ENCODE assay signal across 10 cellular contexts in the genomic region with DNA sequence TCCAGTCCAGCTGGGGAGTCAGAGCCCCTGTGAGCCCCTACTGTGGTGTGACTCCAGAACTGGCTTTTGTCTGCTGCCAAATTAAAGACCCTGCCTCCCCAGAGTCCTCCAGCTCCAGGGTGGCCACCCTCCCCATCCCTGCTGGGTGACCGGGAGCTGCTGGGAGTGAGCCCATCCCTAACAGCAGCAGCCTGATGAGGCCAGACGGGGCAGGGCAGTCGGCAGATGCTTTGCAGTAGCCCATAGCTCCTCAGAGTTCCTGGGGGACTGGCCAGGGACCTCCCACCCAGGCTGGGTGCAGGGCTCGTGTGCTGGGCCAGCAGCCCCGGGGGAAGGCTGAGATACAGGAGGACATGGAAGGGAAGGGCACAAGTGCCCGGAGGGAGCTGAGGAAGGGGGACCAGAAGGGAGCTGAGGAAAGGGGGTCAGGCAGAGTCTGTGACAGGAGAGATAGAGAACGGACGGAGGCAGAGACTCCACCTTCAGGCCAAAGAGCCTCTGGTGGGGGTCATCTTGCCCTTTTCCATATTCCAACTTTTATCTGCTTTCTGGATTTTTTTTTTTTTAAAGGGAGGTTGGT. TPM values are rescaled to one million over a fixed set of nuclear protein-coding genes. Genes with fewer than 3 reads are reported as not detected.
DNase-seq lines count a peak whose midpoint lies in the region; ATAC-seq and TF ChIP-seq lines count a peak whose summit lies in the region.
"Had no signal": no experiment of that assay in that cellular context is flagged by ENCODE, and none has a peak within 500 bp of the region (broad histone marks: within the 10 kb centered on the region; RNA-seq: fewer than 3 reads in every experiment).

No MANE protein-coding gene starts in this region.

- TF ChIP-seq POLR2A in body of pancreas (IDR thresholded peaks at IDR 0.05): no peak

- H3K27me3 ChIP-seq in body of pancreas: no peaks in the 10 kb centered on the region
- no peaks in the 10 kb centered on the region for H3K27me3 ChIP-seq in lung (ENCODE audit: control insufficient read depth, insufficient read depth)
- H3K27me3 ChIP-seq: brain microvascular endothelial cell had no signal

- H3K27ac Mint-ChIP-seq in activated CD4-positive, alpha-beta T cell treated with anti-CD3 and anti-CD28 coated beads, Interleukin-2, amount 10 ng/mL, durations not matched to agents 7 days and 5 days: no peak overlapping the region
- no peak overlapping the region for H3K27ac Mint-ChIP-seq in activated CD4-positive, alpha-beta memory T cell treated with anti-CD3 and anti-CD28 coated beads, Interleukin-2, amount 10 ng/mL, durations not matched to agents 7 days and 5 days

- no peak for DNase-seq in activated CD4-positive, alpha-beta T cell treated with anti-CD3 and anti-CD28 coated beads, Interleukin-2, amount 10 ng/mL, durations not matched to agents 7 days and 5 days
- DNase-seq in activated CD4-positive, alpha-beta T cell treated with anti-CD3 and anti-CD28 coated beads for 1 hour: no peak
- DNase-seq in body of pancreas (peak in 1 of 4 donors; percentile 39), lung (ENCODE audit: low spot score) (no peak), omental fat pad (ENCODE audit: low spot score) (no peak), foreskin fibroblast (no peak)
- DNase-seq in activated CD4-positive, alpha-beta memory T cell treated with anti-CD3 and anti-CD28 coated beads, Interleukin-2, amount 10 ng/mL, durations not matched to agents 7 days and 5 days: no peak
- DNase-seq: brain microvascular endothelial cell had no signal

- intact Hi-C loops in body of pancreas (cut with DNase I): no loop called here

- H3K36me3 Mint-ChIP-seq in activated CD4-positive, alpha-beta T cell treated with anti-CD3 and anti-CD28 coated beads, Interleukin-2, amount 10 ng/mL, durations not matched to agents 7 days and 5 days (ENCODE audit: low read depth): no peaks in the 10 kb centered on the region
- H3K36me3 Mint-ChIP-seq in activated CD4-positive, alpha-beta memory T cell treated with anti-CD3 and anti-CD28 coated beads, Interleukin-2, amount 10 ng/mL, durations not matched to agents 7 days and 5 days (ENCODE audit: low read depth): no peaks in the 10 kb centered on the region

- peak overlapping the region; percentile 11 for H3K4me3 Mint-ChIP-seq in activated CD4-positive, alpha-beta T cell treated with anti-CD3 and anti-CD28 coated beads, Interleukin-2, amount 10 ng/mL, durations not matched to agents 7 days and 5 days
- no peak overlapping the region for H3K4me3 Mint-ChIP-seq in activated CD4-positive, alpha-beta memory T cell treated with anti-CD3 and anti-CD28 coated beads, Interleukin-2, amount 10 ng/mL, durations not matched to agents 7 days and 5 days

- CTCF ChIA-PET in activated CD4-positive, alpha-beta T cell treated with anti-CD3 and anti-CD28 coated beads, Interleukin-2, amount 10 ng/mL, durations not matched to agents 7 days and 5 days (lab: Charles Lee): interaction anchor here (0.6 to 0.9 kb wide), 2 partner anchors 23 to 128 kb away, joined by 3 read pairs; no protein-coding TSS in a partner anchor
- CTCF ChIA-PET in activated CD4-positive, alpha-beta memory T cell treated with anti-CD3 and anti-CD28 coated beads, Interleukin-2, amount 10 ng/mL, durations not matched to agents 7 days and 5 days (lab: Charles Lee): interaction anchor here (1.3 kb wide), 1 partner anchor 249 kb away, joined by 3 read pairs; no protein-coding TSS in a partner anchor

- H3K4me1 ChIP-seq in body of pancreas (peaks cover 44% of the 10 kb centered on the region), lung (ENCODE audit: control insufficient read depth in 2 of 2, insufficient read depth in 2 of 2, low read length in 2 of 2) (peaks cover 0 to 12% of the 10 kb centered on the region in 2 donors)

- H3K27ac ChIP-seq in body of pancreas (peak overlapping the region; percentile 71 to 95 (median 84)), lung (ENCODE audit: low read depth in 1 of 2, low read length in 1 of 2) (peak overlapping the region; percentile 75 to 85), temporal lobe (ENCODE audit: low read depth, low read length) (peak overlapping the region; percentile 83)
- H3K27ac ChIP-seq: brain microvascular endothelial cell, KMS-11 had no signal

- TF ChIP-seq CTCF in body of pancreas (IDR thresholded peaks at IDR 0.05): no peak
- TF ChIP-seq CTCF in lung (IDR thresholded peaks at IDR 0.05; ENCODE audit: control extremely low read depth, extremely low read depth): no peak
- no peak for TF ChIP-seq CTCF in omental fat pad (IDR thresholded peaks at IDR 0.05)
- TF ChIP-seq CTCF in foreskin fibroblast (IDR thresholded peaks at IDR 0.05; ENCODE audit: low read depth, low read length): no peak

- H3K27me3 Mint-ChIP-seq in activated CD4-positive, alpha-beta T cell treated with anti-CD3 and anti-CD28 coated beads, Interleukin-2, amount 10 ng/mL, durations not matched to agents 7 days and 5 days: peaks cover 40% of the 10 kb centered on the region
- H3K27me3 Mint-ChIP-seq in activated CD4-positive, alpha-beta memory T cell treated with anti-CD3 and anti-CD28 coated beads, Interleukin-2, amount 10 ng/mL, durations not matched to agents 7 days and 5 days: peaks cover 45% of the 10 kb centered on the region

- H3K36me3 ChIP-seq in body of pancreas (replicated peaks in 1 of 2; ENCODE audit: insufficient read depth in 1 of 2, low read depth in 2 of 2): no peaks in the 10 kb centered on the region
- H3K36me3 ChIP-seq in lung (ENCODE audit: control insufficient read depth in 2 of 2, insufficient read depth in 2 of 2, low read length in 2 of 2): peaks cover 0 to 11% of the 10 kb centered on the region in 2 donors

- 72 to 80% methylated on average over 7 to 8 of the region's 8 CpGs for WGBS in body of pancreas, 2 donors
- whole genome bisulfite sequencing in lung, 2 donors: 73 to 81% methylated on average over 8 of the region's 8 CpGs

- ATAC-seq in body of pancreas: no peak
- ATAC-seq in lung (ENCODE audit: insufficient read depth, low FRiP score): no peak
- ATAC-seq in omental fat pad (ENCODE audit: low FRiP score): no peak

- no peaks in the 10 kb centered on the region for H3K9me3 Mint-ChIP-seq in activated CD4-positive, alpha-beta T cell treated with anti-CD3 and anti-CD28 coated beads, Interleukin-2, amount 10 ng/mL, durations not matched to agents 7 days and 5 days
- H3K9me3 Mint-ChIP-seq in activated CD4-positive, alpha-beta memory T cell treated with anti-CD3 and anti-CD28 coated beads, Interleukin-2, amount 10 ng/mL, durations not matched to agents 7 days and 5 days: no peaks in the 10 kb centered on the region

- H3K9me3 ChIP-seq in body of pancreas (no peaks in the 10 kb centered on the region), lung (ENCODE audit: control insufficient read depth in 2 of 2, insufficient read depth in 1 of 2, low read length in 1 of 2) (no peaks in the 10 kb centered on the region)

- peaks cover 20% of the 10 kb centered on the region for H3K4me1 Mint-ChIP-seq in activated CD4-positive, alpha-beta T cell treated with anti-CD3 and anti-CD28 coated beads, Interleukin-2, amount 10 ng/mL, durations not matched to agents 7 days and 5 days
- H3K4me1 Mint-ChIP-seq in activated CD4-positive, alpha-beta memory T cell treated with anti-CD3 and anti-CD28 coated beads, Interleukin-2, amount 10 ng/mL, durations not matched to agents 7 days and 5 days: peaks cover 14% of the 10 kb centered on the region

- POLR2A ChIA-PET in activated CD4-positive, alpha-beta T cell treated with anti-CD3 and anti-CD28 coated beads, Interleukin-2, amount 10 ng/mL, durations not matched to agents 7 days and 5 days (lab: Charles Lee): interaction anchor here (0.7 kb wide), 2 partner anchors 137 to 248 kb away, joined by 3 to 4 read pairs; no protein-coding TSS in a partner anchor
- POLR2A ChIA-PET in activated CD4-positive, alpha-beta memory T cell treated with anti-CD3 and anti-CD28 coated beads, Interleukin-2, amount 10 ng/mL, durations not matched to agents 7 days and 5 days (lab: Charles Lee): interaction anchor here (2.9 kb wide), 1 partner anchor 144 kb away, joined by 24 read pairs; a partner anchor contains a TSS

- H3K4me3 ChIP-seq in body of pancreas (no peak overlapping the region), lung (no peak overlapping the region), foreskin fibroblast (ENCODE audit: low read depth in 1 of 2, low read length in 2 of 2) (peak overlapping the region in 1 of 2 donors; percentile 21)

RNA-seq across cellular contexts. Expression of a gene that starts 12.7 kb away (rescaled TPM):
- 10 to 100 TPM; 27.1 to 38.4 TPM for total RNA-seq in activated CD4-positive, alpha-beta T cell treated with anti-CD3 and anti-CD28 coated beads, Interleukin-2, amount 10 ng/mL, durations not matched to agents 7 days and 5 days
- total RNA-seq in body of pancreas (10 to 100 TPM in 1 of 2 donors, 1 to 10 TPM in 1; 1.3 to 13.7 TPM), lung (10 to 100 TPM; 15.7 to 43.2 TPM), temporal lobe (17.7 TPM), omental fat pad (10 to 100 TPM in 3 of 4 donors, 1 to 10 TPM in 1; 7.9 to 17.1 (median 15.2) TPM)
- 10 to 100 TPM; 19.9 to 44.9 TPM for polyA plus RNA-seq in lung
- total RNA-seq in activated CD4-positive, alpha-beta memory T cell treated with anti-CD3 and anti-CD28 coated beads, Interleukin-2, amount 10 ng/mL, durations not matched to agents 7 days and 5 days: 10 to 100 TPM; 30.8 to 35.3 TPM
